8 cellular contexts compared by ENCODE assay signal in genomic region chr5:83844320-83845068, GRCh38.
A peak's percentile ranks its signal among the peaks of the same experiment; 100 is the strongest.
DNase-seq lines count a peak whose midpoint lies in the region; ATAC-seq and TF ChIP-seq lines count a peak whose summit lies in the region.

No MANE protein-coding gene starts in this region.

- H3K27ac Mint-ChIP-seq in mesothelial cell of epicardium = no peak overlapping the region

- H3K4me1 ChIP-seq in SJSA1 (replicated peaks) (peaks cover 5% of the 10 kb centered on the region), hepatocyte (ENCODE audit: insufficient read depth) (peaks cover 2% of the 10 kb centered on the region)

- ATAC-seq in GM18873 (IDR thresholded peaks at IDR 0.05; ENCODE audit: low FRiP score, unreplicated experiment) = peak; percentile 98
- ATAC-seq in HG02981 (IDR thresholded peaks at IDR 0.05; ENCODE audit: unreplicated experiment) = peak; percentile 98

- no peak overlapping the region for H3K4me3 ChIP-seq in AG04450 (ENCODE audit: low read depth, low read length)
- peak overlapping the region; percentile 17; the same call in 1 of the 2 replicates for H3K4me3 ChIP-seq in SJSA1
- H3K4me3 ChIP-seq in hepatocyte = no peak overlapping the region
- no peak overlapping the region for H3K4me3 ChIP-seq in lower leg skin (ENCODE audit: low read depth, poor library complexity, severe bottlenecking)

- H3K27me3 ChIP-seq in AG04450 (ENCODE audit: control insufficient read depth, insufficient read depth, low read length) = no peaks in the 10 kb centered on the region
- H3K27me3 ChIP-seq in SJSA1 (replicated peaks) = no peaks in the 10 kb centered on the region
- no peaks in the 10 kb centered on the region for H3K27me3 ChIP-seq in hepatocyte

- H3K4me1 Mint-ChIP-seq in mesothelial cell of epicardium = peaks cover 7% of the 10 kb centered on the region

- no peaks in the 10 kb centered on the region for H3K79me2 ChIP-seq in hepatocyte

- no peaks in the 10 kb centered on the region for H3K27me3 Mint-ChIP-seq in mesothelial cell of epicardium (ENCODE audit: low read depth)

- H3K9me3 ChIP-seq in AG04450 (ENCODE audit: control insufficient read depth, insufficient read depth, low read length) (no peaks in the 10 kb centered on the region), SJSA1 (replicated peaks) (no peaks in the 10 kb centered on the region), hepatocyte (ENCODE audit: low read depth) (no peaks in the 10 kb centered on the region)

- H3K4me3 Mint-ChIP-seq in mesothelial cell of epicardium = no peak overlapping the region

- 78% methylated on average over 9 of the region's 9 CpGs for WGBS in hepatocyte (ENCODE audit: low lambda C conversion rate, missing lambda C conversion rate)
- 62 to 71% methylated on average over 9 of the region's 9 CpGs for WGBS in lower leg skin, 2 donors

- POLR2A ChIA-PET in AG04450 (lab: Yijun Ruan, JAX) = interaction anchor here (0.6 kb wide), 1 partner anchor 33 kb away, joined by 3 read pairs; no protein-coding TSS in a partner anchor

- DNase-seq in AG04450 (ENCODE audit: low read depth, low spot score) (peak; percentile 23), SJSA1 (ENCODE audit: low read depth in 1 of 2, low spot score in 2 of 2) (peak; percentile 50 to 57), hepatocyte (ENCODE audit: low spot score) (peak; percentile 50), mesothelial cell of epicardium (ENCODE audit: low spot score in 2 of 2, unreplicated experiment in 2 of 2) (no peak), NCI-H748 (lab: John Stamatoyannopoulos, UW; ENCODE audit: unreplicated experiment) (no peak), lower leg skin (ENCODE audit: low spot score in 2 of 2) (no peak)

- H3K27ac ChIP-seq in AG04450 (ENCODE audit: low read depth, low read length) (peak overlapping the region; percentile 1), SJSA1 (peak overlapping the region; percentile 34; the same call in 1 of the 2 replicates), hepatocyte (no peak overlapping the region)

- H3K4me2 ChIP-seq in hepatocyte = peak overlapping the region; percentile 40

- TF ChIP-seq CTCF in AG04450 (IDR thresholded peaks at IDR 0.05; ENCODE audit: low read depth, low read length) (no peak), hepatocyte (IDR thresholded peaks at IDR 0.05; ENCODE audit: poor library complexity) (no peak), mesothelial cell of epicardium (IDR thresholded peaks at IDR 0.05; ENCODE audit: unreplicated experiment) (no peak), lower leg skin (IDR thresholded peaks at IDR 0.05) (no peak)

- peaks cover 3% of the 10 kb centered on the region for H3K9me2 ChIP-seq in hepatocyte (replicated peaks; ENCODE audit: insufficient read depth)

- H3K36me3 ChIP-seq in SJSA1 (no peaks in the 10 kb centered on the region), hepatocyte (replicated peaks; ENCODE audit: insufficient read depth, low read depth) (no peaks in the 10 kb centered on the region)

- intact Hi-C loops in lower leg skin (cut with DNase I; ENCODE audit: low total_unique reads) = no loop called here

- peaks cover 7% of the 10 kb centered on the region for H3K9me3 Mint-ChIP-seq in mesothelial cell of epicardium

- no peaks in the 10 kb centered on the region for H4K20me1 ChIP-seq in hepatocyte (ENCODE audit: insufficient read depth, poor library complexity, severe bottlenecking)

- no peaks in the 10 kb centered on the region for H3K36me3 Mint-ChIP-seq in mesothelial cell of epicardium

- TF ChIP-seq POLR2A in lower leg skin (IDR thresholded peaks at IDR 0.05) = no peak

- H2AFZ ChIP-seq in hepatocyte = peak overlapping the region; percentile 52

- CTCF ChIA-PET in AG04450 (lab: Charles Lee) = no interaction called here

Comparison
In these comparisons a context has a peak if more than half of its experiments do, and no peak if none do; other contexts are left out.
1. DNase-seq: peak in AG04450 (single experiment), SJSA1 (2 of 2) and hepatocyte (single experiment); none in mesothelial cell of epicardium (0 of 2), NCI-H748 (single experiment) and lower leg skin (0 of 2).